Comparison of ENCODE assay signal across 23 cellular contexts in the genomic region with DNA sequence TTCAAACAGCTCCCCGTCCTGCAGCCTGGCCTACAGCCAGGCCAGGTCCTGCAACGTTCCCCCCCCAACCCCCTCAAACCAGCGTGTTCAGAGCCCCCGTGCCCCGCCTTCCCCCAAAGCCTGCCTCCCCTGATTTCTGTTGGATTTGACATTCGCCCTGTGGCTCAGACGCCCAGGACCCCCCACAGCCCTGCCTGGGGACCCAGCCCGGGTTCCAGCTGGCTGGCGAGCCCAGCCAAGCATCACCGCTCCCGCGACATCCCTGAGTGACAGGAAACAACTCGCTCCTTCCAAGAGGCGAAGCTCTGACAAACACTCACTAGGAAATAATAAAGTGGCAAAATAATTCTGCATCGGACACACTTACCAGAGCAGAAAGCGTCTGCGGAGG.
"Had no signal": no experiment of that assay in that cellular context is flagged by ENCODE, and none has a peak within 500 bp of the region (broad histone marks: within the 10 kb centered on the region; RNA-seq: fewer than 3 reads in every experiment).

No MANE protein-coding gene starts in this region.

- H3K4me3 ChIP-seq: coronary artery, dorsolateral prefrontal cortex, esophagus squamous epithelium, gastroesophageal sphincter, hepatocyte, pancreas, prostate gland, right lobe of liver, testis, transverse colon had no signal

- H3K27me3 ChIP-seq: dorsolateral prefrontal cortex, hepatocyte, pancreas, right lobe of liver, testis, transverse colon had no signal

- H3K4me1 Mint-ChIP-seq: stimulated activated effector memory CD8-positive, alpha-beta T cell treated with anti-CD3 and anti-CD28 coated beads, Interleukin-12 subunit alpha, Interleukin-12 subunit beta, amount 100 ng/mL, for 72 hours had no signal

- H3K27ac Mint-ChIP-seq: naive B cell; stimulated activated effector memory CD8-positive, alpha-beta T cell treated with anti-CD3 and anti-CD28 coated beads, Interleukin-12 subunit alpha, Interleukin-12 subunit beta, amount 100 ng/mL, for 72 hours; stimulated activated naive CD8-positive, alpha-beta T cell treated with anti-CD3 and anti-CD28 coated beads, Interleukin-15, Interleukin-2, amounts not matched to agents 100 ng/mL and 50 ng/mL, for 24 hours had no signal

- H3K36me3 ChIP-seq: esophagus squamous epithelium, gastroesophageal sphincter, pancreas, prostate gland, right lobe of liver, transverse colon had no signal

- H3K79me2 ChIP-seq: hepatocyte had no signal

- H3K27ac ChIP-seq: coronary artery, epithelial cell of prostate, esophagus squamous epithelium, gastroesophageal sphincter, hepatocyte, pancreas, prostate gland, right lobe of liver, testis, transverse colon had no signal

- H3K9me3 ChIP-seq: esophagus squamous epithelium, gastroesophageal sphincter, pancreas, prostate gland, right lobe of liver, testis, transverse colon had no signal

- H2AFZ ChIP-seq: hepatocyte had no signal

- H3K4me2 ChIP-seq: hepatocyte had no signal

- H3K9me3 Mint-ChIP-seq: stimulated activated effector memory CD8-positive, alpha-beta T cell treated with anti-CD3 and anti-CD28 coated beads, Interleukin-12 subunit alpha, Interleukin-12 subunit beta, amount 100 ng/mL, for 72 hours; stimulated activated naive CD8-positive, alpha-beta T cell treated with anti-CD3 and anti-CD28 coated beads, Interleukin-15, Interleukin-2, amounts not matched to agents 100 ng/mL and 50 ng/mL, for 24 hours had no signal

- H3K4me3 Mint-ChIP-seq: naive B cell; stimulated activated effector memory CD8-positive, alpha-beta T cell treated with anti-CD3 and anti-CD28 coated beads, Interleukin-12 subunit alpha, Interleukin-12 subunit beta, amount 100 ng/mL, for 72 hours; stimulated activated naive CD8-positive, alpha-beta T cell treated with anti-CD3 and anti-CD28 coated beads, Interleukin-15, Interleukin-2, amounts not matched to agents 100 ng/mL and 50 ng/mL, for 24 hours had no signal

- H3K36me3 Mint-ChIP-seq: naive B cell; stimulated activated effector memory CD8-positive, alpha-beta T cell treated with anti-CD3 and anti-CD28 coated beads, Interleukin-12 subunit alpha, Interleukin-12 subunit beta, amount 100 ng/mL, for 72 hours had no signal

- DNase-seq: effector CD8-positive, alpha-beta T cell; esophagus squamous epithelium; foreskin fibroblast; glutamatergic neuron; kidney; left colon; mesendoderm; naive B cell; occipital lobe; pancreas; right lobe of liver; stimulated activated CD4-positive, alpha-beta T cell treated with anti-CD3 and anti-CD28 coated beads, Interleukin-4, amount 100 ng/mL, for 1 hour; stimulated activated CD8-positive, alpha-beta memory T cell treated with anti-CD3 and anti-CD28 coated beads, Interleukin-4, amount 100 ng/mL, for 48 hours; testis; transverse colon had no signal

- H3K4me1 ChIP-seq: esophagus squamous epithelium, gastroesophageal sphincter, pancreas, prostate gland, right lobe of liver, testis, transverse colon had no signal
